Comparison of ENCODE assay signal across 1 cellular context in genomic region chr7:139783647-139784385, GRCh38.
TF ChIP-seq lines count a peak whose summit lies in the region.

No MANE protein-coding gene starts in this region.

TF ChIP-seq in K562, 482 proteins besides CTCF, POLR2A, EP300 and RAD21:
- TF ChIP-seq NR2F6 (CRISPR knock-in tag; IDR thresholded peaks at IDR 0.05) = no peak
- 0 out of 4 replicates have a peak, but pooled peaks of 1 of the 2 experiments have one; percentile 26 for TF ChIP-seq FOXA3 (CRISPR knock-in tag; conservative IDR thresholded peaks at IDR 0.05 in 1 of 2, IDR thresholded peaks at IDR 0.05 in 1 of 2)
- peak; percentile 95 for TF ChIP-seq ZNF512 (tag; IDR thresholded peaks at IDR 0.05)
- 0 out of 2 replicates have a peak, but pooled peaks have one; percentile 24 for TF ChIP-seq ZBTB7A (IDR thresholded peaks at IDR 0.05; ENCODE audit: borderline replicate concordance, control insufficient read depth, low read depth, low read length)
- 0 out of 2 replicates have a peak, but pooled peaks have one; percentile 25 for TF ChIP-seq HMBOX1 (IDR thresholded peaks at IDR 0.05)
